ENCODE assay signal across 8 cellular contexts in genomic region chr3:28575100-28575747, GRCh38.
DNase-seq lines count a peak whose midpoint lies in the region.

No MANE protein-coding gene starts in this region.

- H3K36me3 Mint-ChIP-seq in activated CD4-positive, alpha-beta T cell treated with anti-CD3 and anti-CD28 coated beads, Interleukin-2, amount 10 ng/mL, durations not matched to agents 24 days and 14 days (ENCODE audit: low read depth) = no peaks in the 10 kb centered on the region

- H3K36me3 ChIP-seq in HUES48 (ENCODE audit: control insufficient read depth, insufficient read depth, low read length) = no peaks in the 10 kb centered on the region
- H3K36me3 ChIP-seq in adipocyte (ENCODE audit: control insufficient read depth, insufficient read depth, low read length, severe bottlenecking) = no peaks in the 10 kb centered on the region
- H3K36me3 ChIP-seq in iPS-18a (ENCODE audit: control insufficient read depth, low read depth, low read length) = no peaks in the 10 kb centered on the region
- no peaks in the 10 kb centered on the region for H3K36me3 ChIP-seq in effector memory CD4-positive, alpha-beta T cell (ENCODE audit: control insufficient read depth, insufficient read depth, low read length)

- H3K27ac ChIP-seq in HUES48 (ENCODE audit: low read depth, low read length) (peak overlapping the region; percentile 16), iPS-18a (ENCODE audit: low read length) (no peak overlapping the region), skin epidermis (no peak overlapping the region)
- H3K27ac ChIP-seq in effector memory CD4-positive, alpha-beta T cell (ENCODE audit: insufficient read depth, low read length, poor library complexity, severe bottlenecking) = no peak overlapping the region

- H3K9me3 ChIP-seq in HUES48 (ENCODE audit: control insufficient read depth, insufficient read depth, low read length) = no peaks in the 10 kb centered on the region
- H3K9me3 ChIP-seq in adipocyte (ENCODE audit: control insufficient read depth, low read length) = no peaks in the 10 kb centered on the region
- H3K9me3 ChIP-seq in iPS-18a (ENCODE audit: control insufficient read depth, low read depth, low read length) = no peaks in the 10 kb centered on the region
- no peaks in the 10 kb centered on the region for H3K9me3 ChIP-seq in effector memory CD4-positive, alpha-beta T cell (ENCODE audit: control insufficient read depth, low read length)

- H3K4me3 Mint-ChIP-seq in activated CD4-positive, alpha-beta T cell treated with anti-CD3 and anti-CD28 coated beads, Interleukin-2, amount 10 ng/mL, durations not matched to agents 24 days and 14 days = no peak overlapping the region

- DNase-seq in adipocyte (ENCODE audit: low read depth) = peak; percentile 8
- no peak for DNase-seq in effector memory CD4-positive, alpha-beta T cell
- DNase-seq in activated CD4-positive, alpha-beta T cell treated with anti-CD3 and anti-CD28 coated beads, Interleukin-2, amount 10 ng/mL, durations not matched to agents 24 days and 14 days = no peak
- no peak for DNase-seq in NOMO-1 treated with DMSO at 0.1 percent for 48 hours (lab: John Stamatoyannopoulos, UW; ENCODE audit: unreplicated experiment)
- DNase-seq in dedifferentiated amniotic fluid mesenchymal stem cell (ENCODE audit: extremely low spot score) = no peak

- intact Hi-C loops in activated CD4-positive, alpha-beta T cell treated with anti-CD3 and anti-CD28 coated beads, Interleukin-2, amount 10 ng/mL, durations not matched to agents 24 days and 14 days (cut with micrococcal nuclease) = loop anchor here (5.0 kb wide), 1 partner anchor 858 kb away; no protein-coding TSS in a partner anchor

- H3K4me3 ChIP-seq in HUES48 (ENCODE audit: low read depth, low read length) (peak overlapping the region; percentile 83), adipocyte (ENCODE audit: low read length) (peak overlapping the region; percentile 83), iPS-18a (ENCODE audit: low read length) (peak overlapping the region; percentile 84), skin epidermis (peak overlapping the region; percentile 2 to 42 (median 20))
- H3K4me3 ChIP-seq in effector memory CD4-positive, alpha-beta T cell (ENCODE audit: insufficient read depth, low read depth, low read length, poor library complexity, severe bottlenecking) = no peak overlapping the region

- H3K9ac ChIP-seq in HUES48 (ENCODE audit: low read depth, low read length) (peak overlapping the region; percentile 67), adipocyte (ENCODE audit: low read length) (peak overlapping the region; percentile 66), iPS-18a (ENCODE audit: low read length) (peak overlapping the region; percentile 58)

- H3K9me3 Mint-ChIP-seq in activated CD4-positive, alpha-beta T cell treated with anti-CD3 and anti-CD28 coated beads, Interleukin-2, amount 10 ng/mL, durations not matched to agents 24 days and 14 days = no peaks in the 10 kb centered on the region

- H3K27me3 Mint-ChIP-seq in activated CD4-positive, alpha-beta T cell treated with anti-CD3 and anti-CD28 coated beads, Interleukin-2, amount 10 ng/mL, durations not matched to agents 24 days and 14 days = peaks cover 54% of the 10 kb centered on the region

- no peak overlapping the region for H3K27ac Mint-ChIP-seq in activated CD4-positive, alpha-beta T cell treated with anti-CD3 and anti-CD28 coated beads, Interleukin-2, amount 10 ng/mL, durations not matched to agents 24 days and 14 days

- H3K4me1 ChIP-seq in HUES48 (ENCODE audit: control insufficient read depth, insufficient read depth, low read length) = peaks cover 24% of the 10 kb centered on the region
- peaks cover 8% of the 10 kb centered on the region for H3K4me1 ChIP-seq in adipocyte (ENCODE audit: control insufficient read depth, insufficient read depth, low read length)
- H3K4me1 ChIP-seq in iPS-18a (ENCODE audit: control insufficient read depth, low read depth, low read length) = peaks cover 23% of the 10 kb centered on the region
- H3K4me1 ChIP-seq in effector memory CD4-positive, alpha-beta T cell (ENCODE audit: control insufficient read depth, insufficient read depth, low read length, poor library complexity, severe bottlenecking) = no peaks in the 10 kb centered on the region

- H3K4me1 Mint-ChIP-seq in activated CD4-positive, alpha-beta T cell treated with anti-CD3 and anti-CD28 coated beads, Interleukin-2, amount 10 ng/mL, durations not matched to agents 24 days and 14 days = no peaks in the 10 kb centered on the region

- H3K27me3 ChIP-seq in HUES48 (ENCODE audit: control insufficient read depth, insufficient read depth, low read length) = peaks cover 39% of the 10 kb centered on the region
- peaks cover 5% of the 10 kb centered on the region for H3K27me3 ChIP-seq in adipocyte (replicated peaks; ENCODE audit: control insufficient read depth, insufficient read depth, low read length)
- peaks cover 40% of the 10 kb centered on the region for H3K27me3 ChIP-seq in iPS-18a (ENCODE audit: control insufficient read depth, insufficient read depth, low read length)
- H3K27me3 ChIP-seq in effector memory CD4-positive, alpha-beta T cell (replicated peaks; ENCODE audit: control insufficient read depth, insufficient read depth, low read length, poor library complexity, severe bottlenecking) = peaks cover 6% of the 10 kb centered on the region
